1 cellular context compared by ENCODE assay signal in genomic region chr21:36542312-36543101, GRCh38.
TF ChIP-seq lines count a peak whose summit lies in the region.

No MANE protein-coding gene starts in this region.

TF ChIP-seq in GM23338, 12 proteins besides CTCF, POLR2A, EP300 and RAD21 (continued from another document):
- TF ChIP-seq ZNF331 (CRISPR knock-in tag; IDR thresholded peaks at IDR 0.05; ENCODE audit: low read depth) (no peak), ZNF114 (CRISPR knock-in tag; IDR thresholded peaks at IDR 0.05) (no peak), STAT1 (IDR thresholded peaks at IDR 0.05; ENCODE audit: unreplicated experiment) (no peak), ETS1 (IDR thresholded peaks at IDR 0.05) (no peak)
